Comparison of ENCODE assay signal across 24 cellular contexts in genomic region chr6:118758942-118759341, GRCh38.
"Had no signal": no experiment of that assay in that cellular context is flagged by ENCODE, and none has a peak within 500 bp of the region (broad histone marks: within the 10 kb centered on the region; RNA-seq: fewer than 3 reads in every experiment).

No MANE protein-coding gene starts in this region.

- H3K4me3 Mint-ChIP-seq: activated CD4-positive, alpha-beta memory T cell treated with anti-CD3 and anti-CD28 coated beads for 36 hours; activated CD4-positive, alpha-beta T cell treated with anti-CD3 and anti-CD28 coated beads, Interleukin-2, amount 10 ng/mL, durations not matched to agents 24 days and 14 days; activated naive CD4-positive, alpha-beta T cell treated with anti-CD3 and anti-CD28 coated beads for 36 hours; activated naive CD8-positive, alpha-beta T cell treated with anti-CD3 and anti-CD28 coated beads, Interleukin-2, amount 10 ng/mL, durations not matched to agents 7 days and 5 days; activated T-cell treated with anti-CD3 and anti-CD28 coated beads, Interleukin-2, amount 50 U/mL, for 4 hours; mesothelial cell of epicardium; nephron progenitor cell; stimulated activated effector memory CD8-positive, alpha-beta T cell treated with anti-CD3 and anti-CD28 coated beads, Interleukin-12 subunit alpha, Interleukin-12 subunit beta, amount 100 ng/mL, for 72 hours; T-helper 17 cell had no signal

- H3K9me3 Mint-ChIP-seq: activated CD4-positive, alpha-beta memory T cell treated with anti-CD3 and anti-CD28 coated beads for 36 hours; activated CD4-positive, alpha-beta T cell treated with anti-CD3 and anti-CD28 coated beads, Interleukin-2, amount 10 ng/mL, durations not matched to agents 24 days and 14 days; activated naive CD4-positive, alpha-beta T cell treated with anti-CD3 and anti-CD28 coated beads for 36 hours; activated naive CD8-positive, alpha-beta T cell treated with anti-CD3 and anti-CD28 coated beads, Interleukin-2, amount 10 ng/mL, durations not matched to agents 7 days and 5 days; activated T-cell treated with anti-CD3 and anti-CD28 coated beads, Interleukin-2, amount 50 U/mL, for 4 hours; mesothelial cell of epicardium; naive B cell; nephron progenitor cell; stimulated activated effector memory CD8-positive, alpha-beta T cell treated with anti-CD3 and anti-CD28 coated beads, Interleukin-12 subunit alpha, Interleukin-12 subunit beta, amount 100 ng/mL, for 72 hours had no signal

- ATAC-seq: activated T-cell treated with anti-CD3 and anti-CD28 coated beads, Interleukin-2, amount 50 U/mL, for 4 hours; gastroesophageal sphincter; stimulated activated effector memory CD8-positive, alpha-beta T cell treated with anti-CD3 and anti-CD28 coated beads, Interleukin-12 subunit alpha, Interleukin-12 subunit beta, amount 100 ng/mL, for 72 hours; T-helper 17 cell had no signal

- H3K4me1 Mint-ChIP-seq: stimulated activated effector memory CD8-positive, alpha-beta T cell treated with anti-CD3 and anti-CD28 coated beads, Interleukin-12 subunit alpha, Interleukin-12 subunit beta, amount 100 ng/mL, for 72 hours had no signal

- H3K36me3 Mint-ChIP-seq: activated CD4-positive, alpha-beta memory T cell treated with anti-CD3 and anti-CD28 coated beads for 36 hours; mesothelial cell of epicardium; stimulated activated effector memory CD8-positive, alpha-beta T cell treated with anti-CD3 and anti-CD28 coated beads, Interleukin-12 subunit alpha, Interleukin-12 subunit beta, amount 100 ng/mL, for 72 hours had no signal

- H3K27ac Mint-ChIP-seq: activated CD4-positive, alpha-beta memory T cell treated with anti-CD3 and anti-CD28 coated beads for 36 hours; activated CD4-positive, alpha-beta T cell treated with anti-CD3 and anti-CD28 coated beads, Interleukin-2, amount 10 ng/mL, durations not matched to agents 24 days and 14 days; activated naive CD4-positive, alpha-beta T cell treated with anti-CD3 and anti-CD28 coated beads for 36 hours; activated naive CD8-positive, alpha-beta T cell treated with anti-CD3 and anti-CD28 coated beads, Interleukin-2, amount 10 ng/mL, durations not matched to agents 7 days and 5 days; mesothelial cell of epicardium; nephron progenitor cell; progenitor cell of endocrine pancreas; stimulated activated effector memory CD8-positive, alpha-beta T cell treated with anti-CD3 and anti-CD28 coated beads, Interleukin-12 subunit alpha, Interleukin-12 subunit beta, amount 100 ng/mL, for 72 hours; T-helper 17 cell had no signal

- H3K27me3 Mint-ChIP-seq: activated CD4-positive, alpha-beta memory T cell treated with anti-CD3 and anti-CD28 coated beads for 36 hours; activated naive CD8-positive, alpha-beta T cell treated with anti-CD3 and anti-CD28 coated beads, Interleukin-2, amount 10 ng/mL, durations not matched to agents 7 days and 5 days; naive B cell; T-helper 17 cell had no signal

- DNase-seq: activated CD4-positive, alpha-beta memory T cell treated with anti-CD3 and anti-CD28 coated beads for 36 hours; activated CD4-positive, alpha-beta T cell treated with anti-CD3 and anti-CD28 coated beads, Interleukin-2, amount 10 ng/mL, durations not matched to agents 24 days and 14 days; activated CD4-positive, CD25-positive, alpha-beta regulatory T cell treated with anti-CD3 and anti-CD28 coated beads, Interleukin-2, amount 50 U/mL, for 72 hours; activated CD8-positive, alpha-beta memory T cell treated with anti-CD3 and anti-CD28 coated beads, Interleukin-2, amount 50 U/mL, for 4 hours; activated effector memory CD4-positive, alpha-beta T cell treated with Interleukin-2 at 50 U/mL for 16 hours; activated naive CD4-positive, alpha-beta T cell treated with anti-CD3 and anti-CD28 coated beads for 36 hours; activated naive CD8-positive, alpha-beta T cell treated with anti-CD3 and anti-CD28 coated beads, Interleukin-2, amount 10 ng/mL, durations not matched to agents 7 days and 5 days; activated T-cell treated with anti-CD3 and anti-CD28 coated beads, Interleukin-2, amount 50 U/mL, for 4 hours; amniotic stem cell; brain microvascular endothelial cell; naive B cell; nephron progenitor cell; right lobe of liver; stimulated activated CD4-positive, alpha-beta T cell treated with anti-CD3 and anti-CD28 coated beads, Interleukin-12 subunit alpha, Interleukin-12 subunit beta, amount 100 ng/mL, for 4 hours; stimulated activated CD4-positive, alpha-beta T cell treated with anti-CD3 and anti-CD28 coated beads, Interleukin-4, amount 100 ng/mL, for 24 hours; stomach; T-helper 17 cell; T1000; thyroid gland; upper lobe of right lung had no signal
